Comparison of ENCODE assay signal across 27 cellular contexts in genomic region chr16:77132051-77132618, GRCh38.
"Had no signal": no experiment of that assay in that cellular context is flagged by ENCODE, and none has a peak within 500 bp of the region (broad histone marks: within the 10 kb centered on the region; RNA-seq: fewer than 3 reads in every experiment).

No MANE protein-coding gene starts in this region.

- H3K4me3 ChIP-seq: stomach, suprapubic skin, testis, thoracic aorta, thyroid gland, tibial artery, tibial nerve, transverse colon, upper lobe of left lung, upper lobe of right lung, uterus, vagina had no signal

- FAIRE-seq: urothelium cell line had no signal

- ATAC-seq: stimulated activated effector memory CD8-positive, alpha-beta T cell treated with anti-CD3 and anti-CD28 coated beads, Interleukin-12 subunit alpha, Interleukin-12 subunit beta, amount 100 ng/mL, for 72 hours; stimulated activated memory B cell treated with anti-CD40 and anti-IgM and Interleukin-4, amounts not matched to agents 10 μg/mL and 1 μg/mL and 100 μg/mL, for 72 hours; stimulated activated naive B cell treated with anti-CD40 and anti-IgM and Interleukin-4, amounts not matched to agents 10 μg/mL and 1 μg/mL and 100 μg/mL, for 72 hours; stimulated activated naive CD8-positive, alpha-beta T cell treated with anti-CD3 and anti-CD28 coated beads, Interleukin-15, amount 100 ng/mL, for 72 hours; stimulated activated naive CD8-positive, alpha-beta T cell treated with anti-CD3 and anti-CD28 coated beads, Interleukin-15, Interleukin-2, amounts not matched to agents 100 U/mL and 50 U/mL, for 24 hours; upper lobe of right lung had no signal

- DNase-seq: stimulated activated CD4-positive, alpha-beta T cell treated with anti-CD3 and anti-CD28 coated beads, Interleukin-2, amount 100 ng/mL, for 48 hours; stimulated activated CD4-positive, alpha-beta T cell treated with anti-CD3 and anti-CD28 coated beads, Interleukin-4, amount 100 ng/mL, for 1 hour; stimulated activated CD4-positive, alpha-beta T cell treated with anti-CD3 and anti-CD28 coated beads, Interleukin-4, amount 100 ng/mL, for 24 hours; stimulated activated CD4-positive, alpha-beta T cell treated with anti-CD3 and anti-CD28 coated beads, Interleukin-4, amount 100 ng/mL, for 4 hours; stimulated activated CD8-positive, alpha-beta memory T cell treated with anti-CD3 and anti-CD28 coated beads, Interleukin-4, amount 100 ng/mL, for 48 hours; stimulated activated naive B cell treated with anti-CD40 and anti-IgM and Interleukin-4, amounts not matched to agents 10 μg/mL and 1 μg/mL and 100 μg/mL, for 72 hours; stimulated activated naive CD4-positive, alpha-beta T cell; stimulated activated naive CD4-positive, alpha-beta T cell treated with Interleukin-2 at 50 U/mL for 16 hours; stimulated activated naive CD8-positive, alpha-beta T cell treated with anti-CD3 and anti-CD28 coated beads, Interleukin-15, amount 100 ng/mL, for 72 hours; stimulated activated naive CD8-positive, alpha-beta T cell treated with anti-CD3 and anti-CD28 coated beads, Interleukin-15, Interleukin-2, amounts not matched to agents 100 U/mL and 50 U/mL, for 24 hours; stomach; substantia nigra; testis; thyroid gland; tibial artery; transverse colon; trophoblast cell; upper lobe of left lung; upper lobe of right lung; uterus had no signal

- H3K27me3 ChIP-seq: stomach, suprapubic skin, testis, thyroid gland, tibial artery, tibial nerve, transverse colon, upper lobe of left lung, upper lobe of right lung, uterus, vagina had no signal

- H3K27ac ChIP-seq: stomach, suprapubic skin, testis, thoracic aorta, thyroid gland, tibial artery, tibial nerve, transverse colon, upper lobe of left lung, upper lobe of right lung, uterus, vagina had no signal

- H3K36me3 ChIP-seq: stomach, suprapubic skin, thoracic aorta, thyroid gland, tibial artery, tibial nerve, transverse colon, upper lobe of left lung, upper lobe of right lung, uterus, vagina had no signal

- H3K9me3 ChIP-seq: suprapubic skin, testis, thoracic aorta, thyroid gland, tibial artery, transverse colon, upper lobe of left lung, upper lobe of right lung, uterus, vagina had no signal

- H3K4me1 ChIP-seq: stomach, suprapubic skin, thyroid gland, tibial artery, tibial nerve, transverse colon, upper lobe of left lung, upper lobe of right lung, uterus, vagina had no signal
